In genomic region chr6:1381397-1382330, GRCh38 we compare ENCODE assay signal across 8 cellular contexts. TPM values are rescaled to one million over a fixed set of nuclear protein-coding genes. Genes with fewer than 3 reads are reported as not detected.
A peak's percentile ranks its signal among the peaks of the same experiment; 100 is the strongest.
DNase-seq lines count a peak whose midpoint lies in the region; ATAC-seq, FAIRE-seq and TF ChIP-seq lines count a peak whose summit lies in the region.

No MANE protein-coding gene starts in this region.

- peak; percentile 70 for TF ChIP-seq CTCF in D721Med (IDR thresholded peaks at IDR 0.05; ENCODE audit: insufficient read depth, missing control alignments)

- POLR2A ChIA-PET in activated CD4-positive, alpha-beta T cell treated with anti-CD3 and anti-CD28 coated beads, Interleukin-2, amount 10 ng/mL, durations not matched to agents 7 days and 5 days (lab: Charles Lee): no interaction called here

- H3K9me3 ChIP-seq in Karpas-422 (ENCODE audit: low read length): no peaks in the 10 kb centered on the region

- peak overlapping the region; percentile 39 for H3K27ac Mint-ChIP-seq in activated CD4-positive, alpha-beta T cell treated with anti-CD3 and anti-CD28 coated beads, Interleukin-2, amount 10 ng/mL, durations not matched to agents 7 days and 5 days

- no peaks in the 10 kb centered on the region for H3K36me3 ChIP-seq in Karpas-422 (ENCODE audit: insufficient read depth, low read length)

- no peaks in the 10 kb centered on the region for H3K27me3 ChIP-seq in Karpas-422 (ENCODE audit: low read length)

- ATAC-seq in GM21529 (IDR thresholded peaks at IDR 0.05; ENCODE audit: unreplicated experiment) (no peak), HG02610 (IDR thresholded peaks at IDR 0.05; ENCODE audit: unreplicated experiment) (no peak)

- H3K9me2 ChIP-seq in Karpas-422 (replicated peaks; ENCODE audit: insufficient read depth, low read length): no peaks in the 10 kb centered on the region

- no peaks in the 10 kb centered on the region for H3K79me2 ChIP-seq in Karpas-422 (ENCODE audit: low read length)

- H3K4me3 ChIP-seq in Karpas-422 (ENCODE audit: low read length): no peak overlapping the region

- H2AFZ ChIP-seq in Karpas-422 (ENCODE audit: low read length): no peak overlapping the region

- CTCF ChIA-PET in activated CD4-positive, alpha-beta T cell treated with anti-CD3 and anti-CD28 coated beads, Interleukin-2, amount 10 ng/mL, durations not matched to agents 7 days and 5 days (lab: Charles Lee): interaction anchor here (0.9 to 1.7 kb wide), 3 partner anchors 9 to 16 kb away, joined by 3 to 5 read pairs (median 4); no protein-coding TSS in a partner anchor

- H3K4me2 ChIP-seq in Karpas-422 (ENCODE audit: low read depth, low read length, poor library complexity, severe bottlenecking): no peak overlapping the region

- H3K27ac ChIP-seq in Karpas-422 (ENCODE audit: low read length): no peak overlapping the region

- no peaks in the 10 kb centered on the region for H4K20me1 ChIP-seq in Karpas-422 (ENCODE audit: insufficient read depth, low read depth, low read length)

- H3K9ac ChIP-seq in Karpas-422 (ENCODE audit: low read length): no peak overlapping the region

- no peaks in the 10 kb centered on the region for H3K9me3 Mint-ChIP-seq in activated CD4-positive, alpha-beta T cell treated with anti-CD3 and anti-CD28 coated beads, Interleukin-2, amount 10 ng/mL, durations not matched to agents 7 days and 5 days

- no peak overlapping the region for H3K4me3 Mint-ChIP-seq in activated CD4-positive, alpha-beta T cell treated with anti-CD3 and anti-CD28 coated beads, Interleukin-2, amount 10 ng/mL, durations not matched to agents 7 days and 5 days

- DNase-seq in D721Med (ENCODE audit: insufficient read length, low spot score) (no peak), Karpas-422 (peak; percentile 46), midbrain (lab: John Stamatoyannopoulos, UW) (peak; percentile 47)
- DNase-seq in activated CD4-positive, alpha-beta T cell treated with anti-CD3 and anti-CD28 coated beads, Interleukin-2, amount 10 ng/mL, durations not matched to agents 7 days and 5 days: peak; percentile 37
- DNase-seq in effector CD8-positive, alpha-beta T cell (lab: John Stamatoyannopoulos, UW): peak; percentile 20
- peak in 5 of 6 experiments; percentile 7 to 43 (median 30) for DNase-seq in stimulated activated naive CD4-positive, alpha-beta T cell (lab: John Stamatoyannopoulos, UW)

- peaks cover 1% of the 10 kb centered on the region for H3K36me3 Mint-ChIP-seq in activated CD4-positive, alpha-beta T cell treated with anti-CD3 and anti-CD28 coated beads, Interleukin-2, amount 10 ng/mL, durations not matched to agents 7 days and 5 days (ENCODE audit: low read depth)

- H3K27me3 Mint-ChIP-seq in activated CD4-positive, alpha-beta T cell treated with anti-CD3 and anti-CD28 coated beads, Interleukin-2, amount 10 ng/mL, durations not matched to agents 7 days and 5 days: peaks cover 77% of the 10 kb centered on the region

- FAIRE-seq in D721Med (lab: Jason Lieb, UNC): no peak

- H3K4me1 Mint-ChIP-seq in activated CD4-positive, alpha-beta T cell treated with anti-CD3 and anti-CD28 coated beads, Interleukin-2, amount 10 ng/mL, durations not matched to agents 7 days and 5 days: peaks cover 36% of the 10 kb centered on the region

- no peaks in the 10 kb centered on the region for H3K4me1 ChIP-seq in Karpas-422 (ENCODE audit: low read length)

RNA-seq across cellular contexts. Expression of gene FOXF2, which starts 7.7 kb away (rescaled TPM):
- total RNA-seq in Karpas-422 (2014; rRNA removed; shearing (Covaris generic); ENCODE audit: low replicate concordance): not detected in 2 replicates
- total RNA-seq in activated CD4-positive, alpha-beta T cell treated with anti-CD3 and anti-CD28 coated beads, Interleukin-2, amount 10 ng/mL, durations not matched to agents 7 days and 5 days: not detected
